8 cellular contexts compared by ENCODE assay signal in genomic region chr17:47315451-47316266, GRCh38. TPM values are rescaled to one million over a fixed set of nuclear protein-coding genes. Genes with fewer than 3 reads are reported as not detected.
A peak's percentile ranks its signal among the peaks of the same experiment; 100 is the strongest.
DNase-seq lines count a peak whose midpoint lies in the region; ATAC-seq and TF ChIP-seq lines count a peak whose summit lies in the region.

No MANE protein-coding gene starts in this region.

- WGBS in adrenal gland, 4 donors: 14 to 24% (median 21%) methylated on average over 7 of the region's 7 CpGs
- WGBS in heart left ventricle, 4 donors: 26 to 31% (median 27%) methylated on average over 7 of the region's 7 CpGs
- 17% methylated on average over 7 of the region's 7 CpGs for WGBS in prostate gland

- TF ChIP-seq CTCF in adrenal gland (IDR thresholded peaks at IDR 0.05): peak; percentile 55 to 92 (median 86)
- TF ChIP-seq CTCF in heart left ventricle (IDR thresholded peaks at IDR 0.05): peak; percentile 70 to 93 (median 86)
- peak; percentile 41 to 85 (median 74) for TF ChIP-seq CTCF in prostate gland (IDR thresholded peaks at IDR 0.05)

- H3K9me3 ChIP-seq in adrenal gland (replicated peaks in 1 of 3) (no peaks in the 10 kb centered on the region), heart left ventricle (peaks cover 0 to 1% (median 0%) of the 10 kb centered on the region in 12 donors), prostate gland (no peaks in the 10 kb centered on the region)

- ATAC-seq in heart left ventricle: peak; percentile 65 to 84 (median 80)
- no peak for ATAC-seq in GM19395 (IDR thresholded peaks at IDR 0.05; ENCODE audit: unreplicated experiment)

- TF ChIP-seq POLR2A in adrenal gland (IDR thresholded peaks at IDR 0.05): no peak
- TF ChIP-seq POLR2A in heart left ventricle (IDR thresholded peaks at IDR 0.05): no peak
- TF ChIP-seq POLR2A in prostate gland (IDR thresholded peaks at IDR 0.05): no peak

- no peaks in the 10 kb centered on the region for H3K36me3 ChIP-seq in adrenal gland (replicated peaks in 1 of 2)
- H3K36me3 ChIP-seq in heart left ventricle: peaks cover 0 to 4% (median 0%) of the 10 kb centered on the region in 9 donors
- no peaks in the 10 kb centered on the region for H3K36me3 ChIP-seq in prostate gland

- H3K4me3 ChIP-seq in adrenal gland: no peak overlapping the region
- no peak overlapping the region for H3K4me3 ChIP-seq in heart left ventricle
- H3K4me3 ChIP-seq in prostate gland: no peak overlapping the region

- H3K27ac ChIP-seq in adrenal gland (no peak overlapping the region), heart left ventricle (peak overlapping the region in 3 of 12 donors; percentile 31 to 66 (median 64)), prostate gland (no peak overlapping the region)

- H3K27me3 ChIP-seq in adrenal gland (no peaks in the 10 kb centered on the region), heart left ventricle (no peaks in the 10 kb centered on the region), prostate gland (replicated peaks; ENCODE audit: insufficient read depth) (no peaks in the 10 kb centered on the region)

- H3K4me1 ChIP-seq in adrenal gland (replicated peaks in 1 of 2) (peaks cover 0 to 18% of the 10 kb centered on the region in 2 donors), heart left ventricle (peaks cover 0 to 15% (median 2%) of the 10 kb centered on the region in 12 donors), prostate gland (replicated peaks) (no peaks in the 10 kb centered on the region)

- DNase-seq in DMS53 (lab: John Stamatoyannopoulos, UW) (peak; percentile 87), HK-2 (ENCODE audit: unreplicated experiment) (peak; percentile 17), NCI-H748 treated with DMSO at 0.1 percent for 48 hours (lab: John Stamatoyannopoulos, UW) (peak; percentile 53), adrenal gland (peak in 4 of 7 donors; percentile 35 to 51 (median 40)), heart left ventricle (peak in 2 of 5 donors; percentile 31 to 37), prostate gland (ENCODE audit: low spot score) (peak; percentile 28)
- DNase-seq in activated effector memory CD4-positive, alpha-beta T cell treated with anti-CD3 and anti-CD28 coated beads, Interleukin-2, amount 50 U/mL, for 16 hours: no peak

- intact Hi-C loops in adrenal gland (cut with DNase I): loop anchor here (2.0 to 10.0 kb wide), 3 partner anchors 83 to 371 kb away; no protein-coding TSS in a partner anchor
- intact Hi-C loops in heart left ventricle (cut with DNase I): loop anchor here in 8 of 10 donors (1.0 to 10.0 kb wide), 6 partner anchors 38 to 151 kb away; no protein-coding TSS in a partner anchor
- intact Hi-C loops in prostate gland (cut with DNase I): loop anchor here (2.0 kb wide), 1 partner anchor 87 kb away; no protein-coding TSS in a partner anchor

RNA-seq across cellular contexts. Expression of gene EFCAB13, which starts 8.1 kb away (rescaled TPM):
- total RNA-seq in adrenal gland (1 to 10 TPM; 1.1 to 7.5 (median 3.5) TPM), heart left ventricle (1 to 10 TPM in 8 of 9 donors, under 1 TPM in 1; 0.63 to 6.1 (median 1.7) TPM), prostate gland (1 to 10 TPM; 4.5 to 8.9 TPM)
- polyA plus RNA-seq in adrenal gland (1 to 10 TPM; 1.2 to 3.3 (median 1.3) TPM), heart left ventricle (1 to 10 TPM in 1 of 2 donors, under 1 TPM in 1; 0.47 to 1.1 TPM)
